1 cellular context compared by ENCODE assay signal in genomic region chr5:39031041-39031440, GRCh38.
TF ChIP-seq lines count a peak whose summit lies in the region.

No MANE protein-coding gene starts in this region.

TF ChIP-seq in IMR-90, 13 proteins besides CTCF, POLR2A, EP300 and RAD21:
- no peak for TF ChIP-seq MXI1 (IDR thresholded peaks at IDR 0.05; ENCODE audit: borderline replicate concordance, low read depth, low read length)
- TF ChIP-seq CHD1 (IDR thresholded peaks at IDR 0.05; ENCODE audit: low read depth, low read length) = no peak
- no peak for TF ChIP-seq MAZ (IDR thresholded peaks at IDR 0.05; ENCODE audit: borderline replicate concordance, low read depth, low read length)
